Comparison of ENCODE assay signal across 1 cellular context in the genomic region with DNA sequence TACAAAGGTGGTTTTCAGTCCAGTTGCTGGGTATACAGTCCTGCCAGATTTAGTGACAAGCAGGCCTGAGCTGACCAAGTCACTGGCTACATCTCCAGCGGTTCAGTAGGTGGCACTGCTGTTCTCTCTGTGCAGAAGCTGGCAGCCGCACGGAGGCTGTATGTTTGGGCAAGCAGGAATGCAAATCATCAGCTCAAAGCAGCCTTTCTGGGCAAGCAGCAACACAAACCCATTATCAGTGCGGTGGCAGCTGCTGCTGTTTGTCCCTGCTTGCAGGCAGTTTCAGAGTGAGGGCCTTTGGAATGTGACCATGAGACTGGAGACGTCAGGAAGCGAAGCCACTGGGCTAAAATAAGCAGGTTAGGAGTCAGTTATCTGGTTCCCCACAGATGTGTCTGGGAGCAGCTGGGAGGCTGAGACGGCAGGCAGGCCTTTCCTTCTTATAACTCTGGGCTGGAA.
A peak's percentile ranks its signal among the peaks of the same experiment; 100 is the strongest.
TF ChIP-seq lines count a peak whose summit lies in the region.

No MANE protein-coding gene starts in this region.

TF ChIP-seq in HepG2, 621 proteins besides CTCF, POLR2A, EP300 and RAD21 (continued from another document and continues in another):
- TF ChIP-seq ZNF598 (CRISPR knock-in tag; IDR thresholded peaks at IDR 0.05; ENCODE audit: borderline replicate concordance), result peak; percentile 61; the same call in 1 of the 2 replicates
- TF ChIP-seq ZNF225 (CRISPR knock-in tag; IDR thresholded peaks at IDR 0.05), result no peak
- TF ChIP-seq RBM22 (optimal IDR thresholded peaks at IDR 0.05; ENCODE audit: low read length), result no peak
- TF ChIP-seq TSC22D2 (CRISPR knock-in tag; IDR thresholded peaks at IDR 0.05; ENCODE audit: borderline replicate concordance), result no peak
- no peak for TF ChIP-seq ZFYVE20 (CRISPR knock-in tag; IDR thresholded peaks at IDR 0.05; ENCODE audit: borderline replicate concordance, low read depth)
- no peak for TF ChIP-seq ZNF136 (CRISPR knock-in tag; IDR thresholded peaks at IDR 0.05; ENCODE audit: low read depth)
- TF ChIP-seq ZNF256 (CRISPR knock-in tag; conservative IDR thresholded peaks at IDR 0.05), result no peak
- no peak; the same call in 1 of the 2 replicates for TF ChIP-seq FOSL2 (CRISPR knock-in tag; IDR thresholded peaks at IDR 0.05)
- no peak for TF ChIP-seq GFI1 (CRISPR knock-in tag; IDR thresholded peaks at IDR 0.05; ENCODE audit: borderline replicate concordance)
- TF ChIP-seq ZNF558 (CRISPR knock-in tag; IDR thresholded peaks at IDR 0.05; ENCODE audit: borderline replicate concordance), result no peak
- no peak for TF ChIP-seq HHEX (CRISPR knock-in tag; IDR thresholded peaks at IDR 0.05)
- TF ChIP-seq, protein P1, sequence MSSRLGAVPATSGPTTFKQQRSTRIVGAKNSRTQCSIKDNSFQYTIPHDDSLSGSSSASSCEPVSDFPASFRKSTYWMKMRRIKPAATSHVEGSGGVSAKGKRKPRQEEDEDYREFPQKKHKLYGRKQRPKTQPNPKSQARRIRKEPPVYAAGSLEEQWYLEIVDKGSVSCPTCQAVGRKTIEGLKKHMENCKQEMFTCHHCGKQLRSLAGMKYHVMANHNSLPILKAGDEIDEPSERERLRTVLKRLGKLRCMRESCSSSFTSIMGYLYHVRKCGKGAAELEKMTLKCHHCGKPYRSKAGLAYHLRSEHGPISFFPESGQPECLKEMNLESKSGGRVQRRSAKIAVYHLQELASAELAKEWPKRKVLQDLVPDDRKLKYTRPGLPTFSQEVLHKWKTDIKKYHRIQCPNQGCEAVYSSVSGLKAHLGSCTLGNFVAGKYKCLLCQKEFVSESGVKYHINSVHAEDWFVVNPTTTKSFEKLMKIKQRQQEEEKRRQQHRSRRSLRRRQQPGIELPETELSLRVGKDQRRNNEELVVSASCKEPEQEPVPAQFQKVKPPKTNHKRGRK (CRISPR knock-in tag; IDR thresholded peaks at IDR 0.05), result 0 out of 2 replicates have a peak, but pooled peaks have one; percentile 45
- no peak for TF ChIP-seq HOXA5 (CRISPR knock-in tag; IDR thresholded peaks at IDR 0.05)
- TF ChIP-seq, protein P2, sequence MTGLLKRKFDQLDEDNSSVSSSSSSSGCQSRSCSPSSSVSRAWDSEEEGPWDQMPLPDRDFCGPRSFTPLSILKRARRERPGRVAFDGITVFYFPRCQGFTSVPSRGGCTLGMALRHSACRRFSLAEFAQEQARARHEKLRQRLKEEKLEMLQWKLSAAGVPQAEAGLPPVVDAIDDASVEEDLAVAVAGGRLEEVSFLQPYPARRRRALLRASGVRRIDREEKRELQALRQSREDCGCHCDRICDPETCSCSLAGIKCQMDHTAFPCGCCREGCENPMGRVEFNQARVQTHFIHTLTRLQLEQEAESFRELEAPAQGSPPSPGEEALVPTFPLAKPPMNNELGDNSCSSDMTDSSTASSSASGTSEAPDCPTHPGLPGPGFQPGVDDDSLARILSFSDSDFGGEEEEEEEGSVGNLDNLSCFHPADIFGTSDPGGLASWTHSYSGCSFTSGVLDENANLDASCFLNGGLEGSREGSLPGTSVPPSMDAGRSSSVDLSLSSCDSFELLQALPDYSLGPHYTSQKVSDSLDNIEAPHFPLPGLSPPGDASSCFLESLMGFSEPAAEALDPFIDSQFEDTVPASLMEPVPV (CRISPR knock-in tag; IDR thresholded peaks at IDR 0.05), result no peak
- TF ChIP-seq, protein P3, sequence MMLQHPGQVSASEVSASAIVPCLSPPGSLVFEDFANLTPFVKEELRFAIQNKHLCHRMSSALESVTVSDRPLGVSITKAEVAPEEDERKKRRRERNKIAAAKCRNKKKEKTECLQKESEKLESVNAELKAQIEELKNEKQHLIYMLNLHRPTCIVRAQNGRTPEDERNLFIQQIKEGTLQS (CRISPR knock-in tag; IDR thresholded peaks at IDR 0.05), result no peak
- no peak for TF ChIP-seq ZBTB38 (CRISPR knock-in tag; IDR thresholded peaks at IDR 0.05)
- TF ChIP-seq ZNF33B (CRISPR knock-in tag; IDR thresholded peaks at IDR 0.05), result no peak
- no peak for TF ChIP-seq ZNF496 (CRISPR knock-in tag; IDR thresholded peaks at IDR 0.05; ENCODE audit: insufficient replicate concordance)
- no peak for TF ChIP-seq PAF1 (CRISPR knock-in tag; IDR thresholded peaks at IDR 0.05)
- TF ChIP-seq ELF3 (CRISPR knock-in tag; IDR thresholded peaks at IDR 0.05), result peak; percentile 57; the same call in 1 of the 2 replicates
- 0 out of 2 replicates have a peak, but pooled peaks have one; percentile 31 for TF ChIP-seq ISL2 (CRISPR knock-in tag; IDR thresholded peaks at IDR 0.05)
- no peak for TF ChIP-seq ZNF230 (CRISPR knock-in tag; IDR thresholded peaks at IDR 0.05)
- TF ChIP-seq NR1H2 (CRISPR knock-in tag; IDR thresholded peaks at IDR 0.05; ENCODE audit: borderline replicate concordance, low read depth), result no peak
- no peak for TF ChIP-seq ZNF75D (CRISPR knock-in tag; IDR thresholded peaks at IDR 0.05; ENCODE audit: borderline replicate concordance)
- TF ChIP-seq, protein P4, sequence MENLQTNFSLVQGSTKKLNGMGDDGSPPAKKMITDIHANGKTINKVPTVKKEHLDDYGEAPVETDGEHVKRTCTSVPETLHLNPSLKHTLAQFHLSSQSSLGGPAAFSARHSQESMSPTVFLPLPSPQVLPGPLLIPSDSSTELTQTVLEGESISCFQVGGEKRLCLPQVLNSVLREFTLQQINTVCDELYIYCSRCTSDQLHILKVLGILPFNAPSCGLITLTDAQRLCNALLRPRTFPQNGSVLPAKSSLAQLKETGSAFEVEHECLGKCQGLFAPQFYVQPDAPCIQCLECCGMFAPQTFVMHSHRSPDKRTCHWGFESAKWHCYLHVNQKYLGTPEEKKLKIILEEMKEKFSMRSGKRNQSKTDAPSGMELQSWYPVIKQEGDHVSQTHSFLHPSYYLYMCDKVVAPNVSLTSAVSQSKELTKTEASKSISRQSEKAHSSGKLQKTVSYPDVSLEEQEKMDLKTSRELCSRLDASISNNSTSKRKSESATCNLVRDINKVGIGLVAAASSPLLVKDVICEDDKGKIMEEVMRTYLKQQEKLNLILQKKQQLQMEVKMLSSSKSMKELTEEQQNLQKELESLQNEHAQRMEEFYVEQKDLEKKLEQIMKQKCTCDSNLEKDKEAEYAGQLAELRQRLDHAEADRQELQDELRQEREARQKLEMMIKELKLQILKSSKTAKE (CRISPR knock-in tag; IDR thresholded peaks at IDR 0.05; ENCODE audit: borderline replicate concordance), result no peak
- TF ChIP-seq TBL1XR1 (IDR thresholded peaks at IDR 0.05; ENCODE audit: borderline replicate concordance, low read length, partially characterized antibody), result no peak
- TF ChIP-seq DNMT1 (CRISPR knock-in tag; IDR thresholded peaks at IDR 0.05), result no peak
- no peak for TF ChIP-seq GATA4 (IDR thresholded peaks at IDR 0.05; ENCODE audit: borderline replicate concordance, low read depth)
- no peak for TF ChIP-seq IRX3 (CRISPR knock-in tag; IDR thresholded peaks at IDR 0.05; ENCODE audit: borderline replicate concordance, low read depth)
- TF ChIP-seq PITX1 (CRISPR knock-in tag; IDR thresholded peaks at IDR 0.05), result 0 out of 2 replicates have a peak, but pooled peaks have one; percentile 17
- no peak for TF ChIP-seq RCOR2 (CRISPR knock-in tag; IDR thresholded peaks at IDR 0.05)
- no peak for TF ChIP-seq PRMT3 (CRISPR knock-in tag; IDR thresholded peaks at IDR 0.05; ENCODE audit: borderline replicate concordance, low read depth)
- TF ChIP-seq, protein P5, sequence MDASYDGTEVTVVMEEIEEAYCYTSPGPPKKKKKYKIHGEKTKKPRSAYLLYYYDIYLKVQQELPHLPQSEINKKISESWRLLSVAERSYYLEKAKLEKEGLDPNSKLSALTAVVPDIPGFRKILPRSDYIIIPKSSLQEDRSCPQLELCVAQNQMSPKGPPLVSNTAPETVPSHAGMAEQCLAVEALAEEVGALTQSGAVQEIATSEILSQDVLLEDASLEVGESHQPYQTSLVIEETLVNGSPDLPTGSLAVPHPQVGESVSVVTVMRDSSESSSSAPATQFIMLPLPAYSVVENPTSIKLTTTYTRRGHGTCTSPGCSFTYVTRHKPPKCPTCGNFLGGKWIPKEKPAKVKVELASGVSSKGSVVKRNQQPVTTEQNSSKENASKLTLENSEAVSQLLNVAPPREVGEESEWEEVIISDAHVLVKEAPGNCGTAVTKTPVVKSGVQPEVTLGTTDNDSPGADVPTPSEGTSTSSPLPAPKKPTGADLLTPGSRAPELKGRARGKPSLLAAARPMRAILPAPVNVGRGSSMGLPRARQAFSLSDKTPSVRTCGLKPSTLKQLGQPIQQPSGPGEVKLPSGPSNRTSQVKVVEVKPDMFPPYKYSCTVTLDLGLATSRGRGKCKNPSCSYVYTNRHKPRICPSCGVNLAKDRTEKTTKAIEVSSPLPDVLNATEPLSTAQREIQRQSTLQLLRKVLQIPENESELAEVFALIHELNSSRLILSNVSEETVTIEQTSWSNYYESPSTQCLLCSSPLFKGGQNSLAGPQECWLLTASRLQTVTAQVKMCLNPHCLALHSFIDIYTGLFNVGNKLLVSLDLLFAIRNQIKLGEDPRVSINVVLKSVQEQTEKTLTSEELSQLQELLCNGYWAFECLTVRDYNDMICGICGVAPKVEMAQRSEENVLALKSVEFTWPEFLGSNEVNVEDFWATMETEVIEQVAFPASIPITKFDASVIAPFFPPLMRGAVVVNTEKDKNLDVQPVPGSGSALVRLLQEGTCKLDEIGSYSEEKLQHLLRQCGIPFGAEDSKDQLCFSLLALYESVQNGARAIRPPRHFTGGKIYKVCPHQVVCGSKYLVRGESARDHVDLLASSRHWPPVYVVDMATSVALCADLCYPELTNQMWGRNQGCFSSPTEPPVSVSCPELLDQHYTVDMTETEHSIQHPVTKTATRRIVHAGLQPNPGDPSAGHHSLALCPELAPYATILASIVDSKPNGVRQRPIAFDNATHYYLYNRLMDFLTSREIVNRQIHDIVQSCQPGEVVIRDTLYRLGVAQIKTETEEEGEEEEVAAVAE (CRISPR knock-in tag; IDR thresholded peaks at IDR 0.05; ENCODE audit: borderline replicate concordance), result no peak; the same call in 1 of the 2 replicates
- no peak for TF ChIP-seq NFKB2 (CRISPR knock-in tag; IDR thresholded peaks at IDR 0.05; ENCODE audit: borderline replicate concordance)
- TF ChIP-seq, protein P6, sequence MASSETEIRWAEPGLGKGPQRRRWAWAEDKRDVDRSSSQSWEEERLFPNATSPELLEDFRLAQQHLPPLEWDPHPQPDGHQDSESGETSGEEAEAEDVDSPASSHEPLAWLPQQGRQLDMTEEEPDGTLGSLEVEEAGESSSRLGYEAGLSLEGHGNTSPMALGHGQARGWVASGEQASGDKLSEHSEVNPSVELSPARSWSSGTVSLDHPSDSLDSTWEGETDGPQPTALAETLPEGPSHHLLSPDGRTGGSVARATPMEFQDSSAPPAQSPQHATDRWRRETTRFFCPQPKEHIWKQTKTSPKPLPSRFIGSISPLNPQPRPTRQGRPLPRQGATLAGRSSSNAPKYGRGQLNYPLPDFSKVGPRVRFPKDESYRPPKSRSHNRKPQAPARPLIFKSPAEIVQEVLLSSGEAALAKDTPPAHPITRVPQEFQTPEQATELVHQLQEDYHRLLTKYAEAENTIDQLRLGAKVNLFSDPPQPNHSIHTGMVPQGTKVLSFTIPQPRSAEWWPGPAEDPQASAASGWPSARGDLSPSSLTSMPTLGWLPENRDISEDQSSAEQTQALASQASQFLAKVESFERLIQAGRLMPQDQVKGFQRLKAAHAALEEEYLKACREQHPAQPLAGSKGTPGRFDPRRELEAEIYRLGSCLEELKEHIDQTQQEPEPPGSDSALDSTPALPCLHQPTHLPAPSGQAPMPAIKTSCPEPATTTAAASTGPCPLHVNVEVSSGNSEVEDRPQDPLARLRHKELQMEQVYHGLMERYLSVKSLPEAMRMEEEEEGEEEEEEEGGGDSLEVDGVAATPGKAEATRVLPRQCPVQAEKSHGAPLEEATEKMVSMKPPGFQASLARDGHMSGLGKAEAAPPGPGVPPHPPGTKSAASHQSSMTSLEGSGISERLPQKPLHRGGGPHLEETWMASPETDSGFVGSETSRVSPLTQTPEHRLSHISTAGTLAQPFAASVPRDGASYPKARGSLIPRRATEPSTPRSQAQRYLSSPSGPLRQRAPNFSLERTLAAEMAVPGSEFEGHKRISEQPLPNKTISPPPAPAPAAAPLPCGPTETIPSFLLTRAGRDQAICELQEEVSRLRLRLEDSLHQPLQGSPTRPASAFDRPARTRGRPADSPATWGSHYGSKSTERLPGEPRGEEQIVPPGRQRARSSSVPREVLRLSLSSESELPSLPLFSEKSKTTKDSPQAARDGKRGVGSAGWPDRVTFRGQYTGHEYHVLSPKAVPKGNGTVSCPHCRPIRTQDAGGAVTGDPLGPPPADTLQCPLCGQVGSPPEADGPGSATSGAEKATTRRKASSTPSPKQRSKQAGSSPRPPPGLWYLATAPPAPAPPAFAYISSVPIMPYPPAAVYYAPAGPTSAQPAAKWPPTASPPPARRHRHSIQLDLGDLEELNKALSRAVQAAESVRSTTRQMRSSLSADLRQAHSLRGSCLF (CRISPR knock-in tag; IDR thresholded peaks at IDR 0.05; ENCODE audit: borderline replicate concordance), result no peak
- TF ChIP-seq ETV5 (CRISPR knock-in tag; IDR thresholded peaks at IDR 0.05; ENCODE audit: borderline replicate concordance), result no peak
- TF ChIP-seq, protein P7, sequence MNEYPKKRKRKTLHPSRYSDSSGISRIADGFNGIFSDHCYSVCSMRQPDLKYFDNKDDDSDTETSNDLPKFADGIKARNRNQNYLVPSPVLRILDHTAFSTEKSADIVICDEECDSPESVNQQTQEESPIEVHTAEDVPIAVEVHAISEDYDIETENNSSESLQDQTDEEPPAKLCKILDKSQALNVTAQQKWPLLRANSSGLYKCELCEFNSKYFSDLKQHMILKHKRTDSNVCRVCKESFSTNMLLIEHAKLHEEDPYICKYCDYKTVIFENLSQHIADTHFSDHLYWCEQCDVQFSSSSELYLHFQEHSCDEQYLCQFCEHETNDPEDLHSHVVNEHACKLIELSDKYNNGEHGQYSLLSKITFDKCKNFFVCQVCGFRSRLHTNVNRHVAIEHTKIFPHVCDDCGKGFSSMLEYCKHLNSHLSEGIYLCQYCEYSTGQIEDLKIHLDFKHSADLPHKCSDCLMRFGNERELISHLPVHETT (CRISPR knock-in tag; conservative IDR thresholded peaks at IDR 0.05), result no peak
- TF ChIP-seq, protein P8, sequence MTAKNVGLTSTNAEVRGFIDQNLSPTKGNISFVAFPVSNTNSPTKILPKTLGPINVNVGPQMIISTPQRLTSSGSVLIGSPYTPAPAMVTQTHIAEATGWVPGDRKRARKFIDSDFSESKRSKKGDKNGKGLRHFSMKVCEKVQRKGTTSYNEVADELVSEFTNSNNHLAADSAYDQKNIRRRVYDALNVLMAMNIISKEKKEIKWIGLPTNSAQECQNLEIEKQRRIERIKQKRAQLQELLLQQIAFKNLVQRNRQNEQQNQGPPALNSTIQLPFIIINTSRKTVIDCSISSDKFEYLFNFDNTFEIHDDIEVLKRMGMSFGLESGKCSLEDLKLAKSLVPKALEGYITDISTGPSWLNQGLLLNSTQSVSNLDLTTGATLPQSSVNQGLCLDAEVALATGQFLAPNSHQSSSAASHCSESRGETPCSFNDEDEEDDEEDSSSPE (CRISPR knock-in tag; IDR thresholded peaks at IDR 0.05), result no peak
- TF ChIP-seq ASH2L (IDR thresholded peaks at IDR 0.05; ENCODE audit: insufficient read length, low read depth, low read length), result no peak
- no peak for TF ChIP-seq SOX6 (IDR thresholded peaks at IDR 0.05)
- peak; percentile 46; the same call in 1 of the 2 replicates for TF ChIP-seq SOX6 (CRISPR knock-in tag; IDR thresholded peaks at IDR 0.05)
- TF ChIP-seq REPIN1 (CRISPR knock-in tag; IDR thresholded peaks at IDR 0.05; ENCODE audit: borderline replicate concordance, low read depth), result peak; percentile 70; the same call in 1 of the 2 replicates
- no peak for TF ChIP-seq REL (CRISPR knock-in tag; conservative IDR thresholded peaks at IDR 0.05)
- no peak for TF ChIP-seq FLYWCH1 (CRISPR knock-in tag; IDR thresholded peaks at IDR 0.05)
- TF ChIP-seq ZNF776 (CRISPR knock-in tag; IDR thresholded peaks at IDR 0.05), result no peak
- no peak for TF ChIP-seq KLF11 (CRISPR knock-in tag; IDR thresholded peaks at IDR 0.05)
- TF ChIP-seq HCFC1 (IDR thresholded peaks at IDR 0.05; ENCODE audit: low read depth, low read length), result no peak
- TF ChIP-seq GPN1 (CRISPR knock-in tag; IDR thresholded peaks at IDR 0.05; ENCODE audit: borderline replicate concordance), result no peak
- no peak for TF ChIP-seq ISX (CRISPR knock-in tag; conservative IDR thresholded peaks at IDR 0.05)
- TF ChIP-seq TBP (CRISPR knock-in tag; IDR thresholded peaks at IDR 0.05), result no peak
